ENCODE assay signal across 10 cellular contexts in the genomic region with DNA sequence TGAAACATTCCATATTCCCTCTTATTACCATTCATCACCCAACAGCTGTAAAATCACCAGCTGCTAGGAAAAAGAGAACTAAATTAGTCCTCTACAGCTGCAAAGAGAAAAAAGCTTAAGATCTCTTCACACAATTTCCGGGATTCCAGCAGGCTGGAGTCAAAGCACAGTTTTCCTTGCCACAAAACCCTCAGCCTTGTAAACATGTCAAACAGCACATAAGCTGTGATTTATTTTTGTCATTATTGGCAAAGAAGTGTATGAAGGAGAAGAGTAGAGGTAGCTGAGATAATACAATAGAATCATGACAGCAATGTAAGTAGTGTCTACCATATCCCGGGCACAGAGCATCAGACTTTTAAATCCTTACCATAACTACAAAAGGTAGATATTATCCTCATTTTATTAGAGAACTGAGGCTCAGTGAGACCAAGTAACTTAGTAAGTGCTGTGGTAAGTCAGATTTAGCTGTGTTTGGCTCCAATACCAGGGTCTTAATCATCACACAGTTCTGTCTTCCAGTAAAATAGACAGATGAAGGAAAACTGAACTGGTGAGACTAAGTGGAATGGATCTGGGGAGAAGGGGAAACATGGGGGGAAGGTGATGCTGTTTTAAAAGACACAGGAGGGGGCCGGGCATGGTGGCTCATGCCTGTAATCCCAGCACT. TPM values are rescaled to one million over a fixed set of nuclear protein-coding genes. Genes with fewer than 3 reads are reported as not detected.
A peak's percentile ranks its signal among the peaks of the same experiment; 100 is the strongest.
DNase-seq lines count a peak whose midpoint lies in the region; ATAC-seq and TF ChIP-seq lines count a peak whose summit lies in the region.
"Had no signal": no experiment of that assay in that cellular context is flagged by ENCODE, and none has a peak within 500 bp of the region (broad histone marks: within the 10 kb centered on the region; RNA-seq: fewer than 3 reads in every experiment).

No MANE protein-coding gene starts in this region.

- H3K9me3 ChIP-seq in prostate gland: no peaks in the 10 kb centered on the region

- intact Hi-C loops in prostate gland (cut with DNase I): no loop called here

- H3K36me3 ChIP-seq in prostate gland: no peaks in the 10 kb centered on the region

- ATAC-seq in HG02610 (IDR thresholded peaks at IDR 0.05; ENCODE audit: unreplicated experiment): no peak
- no peak for ATAC-seq in HG03520 (IDR thresholded peaks at IDR 0.05; ENCODE audit: unreplicated experiment)

- no peak for TF ChIP-seq CTCF in prostate gland (IDR thresholded peaks at IDR 0.05)

- TF ChIP-seq POLR2A in prostate gland (IDR thresholded peaks at IDR 0.05): no peak

- H3K27ac ChIP-seq in prostate gland (peak overlapping the region; percentile 7 to 16), substantia nigra (ENCODE audit: low read depth, low read length, poor library complexity, severe bottlenecking) (no peak overlapping the region)

- no peaks in the 10 kb centered on the region for H3K4me1 ChIP-seq in prostate gland (replicated peaks)

- peak; percentile 91 for DNase-seq in Daoy (ENCODE audit: low read depth)
- peak; percentile 47 for DNase-seq in NCI-H82 treated with DMSO at 0.1 percent for 48 hours (lab: John Stamatoyannopoulos, UW; ENCODE audit: unreplicated experiment)
- peak; percentile 82 for DNase-seq in fibroblast of peridontal ligament (ENCODE audit: extremely low read depth)
- DNase-seq in prostate gland (ENCODE audit: low spot score): peak; percentile 54
- no peak for DNase-seq in CD1c-positive myeloid dendritic cell (ENCODE audit: extremely low spot score)
- no peak for DNase-seq in substantia nigra (lab: John Stamatoyannopoulos, UW)
- DNase-seq: activated CD4-positive, alpha-beta T cell treated with anti-CD3 and anti-CD28 coated beads for 4 hours; Kasumi-1 had no signal

- no peaks in the 10 kb centered on the region for H3K27me3 ChIP-seq in prostate gland (replicated peaks; ENCODE audit: insufficient read depth)

- WGBS in prostate gland: 29% methylated on average over 3 of the region's 3 CpGs

- H3K4me3 ChIP-seq in prostate gland: no peak overlapping the region

RNA-seq across cellular contexts. Expression of gene NTN4, which starts 57.3 kb away (rescaled TPM):
- total RNA-seq in Daoy (2014; rRNA removed; shearing (Covaris generic)): 36.5 and 41.3 TPM in 2 replicates
- total RNA-seq in prostate gland: 100 to 1,000 TPM in 1 of 2 donors, 10 to 100 TPM in 1; 79.2 to 118 TPM

Comparison
In these comparisons a context has a peak if more than half of its experiments do, and no peak if none do; other contexts are left out.
1. DNase-seq: peak in Daoy (single experiment), NCI-H82 treated with DMSO at 0.1 percent for 48 hours (single experiment), fibroblast of peridontal ligament (single experiment) and prostate gland (single experiment); none in CD1c-positive myeloid dendritic cell (single experiment) and substantia nigra (0 of 49).